24 cellular contexts compared by ENCODE assay signal in the genomic region with DNA sequence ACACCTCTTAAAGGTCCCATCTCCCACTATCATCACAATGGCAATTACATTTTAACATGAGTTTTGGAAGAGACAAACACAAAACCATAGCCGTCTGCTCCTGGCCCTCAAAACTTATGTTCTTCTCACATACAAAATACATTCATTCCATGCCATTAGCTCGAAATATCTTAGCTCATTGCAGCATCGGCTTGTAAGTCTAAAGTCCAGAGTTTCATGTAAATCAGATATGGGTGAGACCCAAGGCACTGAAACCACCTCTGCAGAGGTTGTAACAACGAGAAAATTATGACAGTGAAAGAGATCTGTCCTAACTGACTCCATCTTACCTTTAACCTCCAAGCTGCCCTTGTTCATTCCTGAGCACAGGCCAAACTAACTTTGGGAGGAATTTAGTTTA.
"Had no signal": no experiment of that assay in that cellular context is flagged by ENCODE, and none has a peak within 500 bp of the region (broad histone marks: within the 10 kb centered on the region; RNA-seq: fewer than 3 reads in every experiment).

No MANE protein-coding gene starts in this region.

- ATAC-seq: heart left ventricle; left lung; naive thymus-derived CD8-positive, alpha-beta T cell; stimulated activated memory B cell treated with anti-CD40 and anti-IgM and Interleukin-4, amounts not matched to agents 10 μg/mL and 1 μg/mL and 100 μg/mL, for 72 hours; stimulated activated naive CD8-positive, alpha-beta T cell treated with anti-CD3 and anti-CD28 coated beads, Interleukin-15, amount 100 ng/mL, for 72 hours had no signal

- H3K4me3 ChIP-seq: heart left ventricle, left lung, lung, neural progenitor cell, ovary, right atrium auricular region, sigmoid colon, smooth muscle cell, tibial nerve, uterus had no signal

- H3K9ac ChIP-seq: neural progenitor cell had no signal

- H3K36me3 ChIP-seq: heart left ventricle, left lung, neural progenitor cell, neutrophil, ovary, right atrium auricular region, sigmoid colon, tibial nerve, uterus had no signal

- H3K9me3 ChIP-seq: left lung, neutrophil, ovary, right atrium auricular region, sigmoid colon, tibial nerve, uterus had no signal

- H3K27me3 ChIP-seq: heart left ventricle, left lung, neural progenitor cell, neutrophil, ovary, right atrium auricular region, sigmoid colon, tibial nerve, uterus had no signal

- H3K27ac ChIP-seq: heart left ventricle, left lung, neural progenitor cell, neutrophil, ovary, right atrium auricular region, sigmoid colon, tibial nerve, uterus had no signal

- H2AFZ ChIP-seq: neural progenitor cell had no signal

- H3K4me2 ChIP-seq: neural progenitor cell, smooth muscle cell had no signal

- H3K4me1 ChIP-seq: heart left ventricle, left lung, neural progenitor cell, right atrium auricular region, sigmoid colon, tibial nerve, uterus had no signal

- DNase-seq: heart left ventricle; islet precursor cell; left lung; mesendoderm; naive thymus-derived CD8-positive, alpha-beta T cell; nephron progenitor cell; occipital lobe; ovary; sigmoid colon; stimulated activated CD4-positive, alpha-beta T cell treated with anti-CD3 and anti-CD28 coated beads, Interleukin-1b, Interleukin-23, amount 100 ng/mL, for 48 hours; stimulated activated CD4-positive, alpha-beta T cell treated with anti-CD3 and anti-CD28 coated beads, Interleukin-2, amount 100 ng/mL, for 48 hours; stimulated activated CD4-positive, alpha-beta T cell treated with anti-CD3 and anti-CD28 coated beads, Interleukin-4, amount 100 ng/mL, for 4 hours; stimulated activated CD8-positive, alpha-beta memory T cell treated with anti-CD3 and anti-CD28 coated beads, Interleukin-4, amount 100 ng/mL, for 48 hours; stimulated activated naive CD4-positive, alpha-beta T cell treated with Interleukin-2 at 50 U/mL for 16 hours; stimulated activated naive CD8-positive, alpha-beta T cell treated with anti-CD3 and anti-CD28 coated beads, Interleukin-15, amount 100 ng/mL, for 72 hours; substantia nigra; uterus had no signal
